ENCODE assay signal across 30 cellular contexts in genomic region chr11:66878554-66878953, GRCh38. TPM values are rescaled to one million over a fixed set of nuclear protein-coding genes. Genes with fewer than 3 reads are reported as not detected.
DNase-seq lines count a peak whose midpoint lies in the region; ATAC-seq, FAIRE-seq and TF ChIP-seq lines count a peak whose summit lies in the region.
"Had no signal": no experiment of that assay in that cellular context is flagged by ENCODE, and none has a peak within 500 bp of the region (broad histone marks: within the 10 kb centered on the region; RNA-seq: fewer than 3 reads in every experiment).

No MANE protein-coding gene starts in this region.

- H3K4me1 ChIP-seq in liver (ENCODE audit: control insufficient read depth in 4 of 4, insufficient read depth in 4 of 4, low read length in 3 of 4) = peaks cover 28 to 62% (median 43%) of the 10 kb centered on the region in 4 donors
- peaks cover 22% of the 10 kb centered on the region for H3K4me1 ChIP-seq in HepG2 (ENCODE audit: insufficient read depth, low read length)
- no peaks in the 10 kb centered on the region for H3K4me1 ChIP-seq in iPS-15b (ENCODE audit: control insufficient read depth, insufficient read depth, low read length)
- peaks cover 44 to 54% (median 51%) of the 10 kb centered on the region in 4 donors for H3K4me1 ChIP-seq in stomach
- peaks cover 17% of the 10 kb centered on the region for H3K4me1 ChIP-seq in hepatocyte (ENCODE audit: insufficient read depth)

- H3K9me3 ChIP-seq in liver (ENCODE audit: control insufficient read depth in 4 of 4, low read length in 3 of 4) (no peaks in the 10 kb centered on the region), HepG2 (ENCODE audit: low read length) (no peaks in the 10 kb centered on the region), iPS-15b (ENCODE audit: control insufficient read depth, insufficient read depth, low read length) (no peaks in the 10 kb centered on the region), stomach (no peaks in the 10 kb centered on the region), hepatocyte (ENCODE audit: low read depth) (no peaks in the 10 kb centered on the region)
- H3K9me3 ChIP-seq: SJCRH30, thyroid gland had no signal

- H3K9ac ChIP-seq in liver (ENCODE audit: low read depth in 1 of 2, low read length in 2 of 2) (no peak overlapping the region), HepG2 (ENCODE audit: insufficient read depth, low read depth, low read length) (no peak overlapping the region), iPS-15b (ENCODE audit: low read depth, low read length) (peak overlapping the region; percentile 12)

- CTCF ChIA-PET in HepG2 (lab: Yijun Ruan, JAX; ENCODE audit: low intra/inter-chr PET ratio, low total read pairs) = no interaction called here

- no peak for FAIRE-seq in HepG2 (lab: Jason Lieb, UNC)
- FAIRE-seq: islet of Langerhans had no signal

- H3K4me2 ChIP-seq in HepG2 (ENCODE audit: low read depth, low read length) (no peak overlapping the region), hepatocyte (no peak overlapping the region)
- H3K4me2 ChIP-seq: PC-9 had no signal

- whole genome bisulfite sequencing in liver = 42% methylated on average over 9 of the region's 9 CpGs
- WGBS in HepG2 (ENCODE audit: low lambda C conversion rate) = 87% methylated on average over 7 of the region's 9 CpGs
- whole genome bisulfite sequencing in stomach, 5 donors = 62 to 71% (median 64%) methylated on average over 5 to 9 of the region's 9 CpGs
- 80% methylated on average over 9 of the region's 9 CpGs for WGBS in hepatocyte (ENCODE audit: low lambda C conversion rate, missing lambda C conversion rate)

- TF ChIP-seq POLR2A in HepG2 (IDR thresholded peaks at IDR 0.05; ENCODE audit: insufficient read depth in 1 of 2, low read depth in 2 of 2, low read length in 2 of 2) (no peak), stomach (IDR thresholded peaks at IDR 0.05) (no peak)

- TF ChIP-seq RAD21 in liver (IDR thresholded peaks at IDR 0.05) = peak in 1 of 2 donors; percentile 44
- no peak for TF ChIP-seq RAD21 in HepG2 (CRISPR knock-in tag; IDR thresholded peaks at IDR 0.05)

- peaks cover 22% of the 10 kb centered on the region for H4K20me1 ChIP-seq in HepG2 (ENCODE audit: insufficient read depth, low read length)
- H4K20me1 ChIP-seq in hepatocyte (ENCODE audit: insufficient read depth, poor library complexity, severe bottlenecking) = no peaks in the 10 kb centered on the region

- POLR2A ChIA-PET in HepG2 (lab: Yijun Ruan, JAX) = no interaction called here

- ATAC-seq in HepG2 (no peak), HG03565 (IDR thresholded peaks at IDR 0.05; ENCODE audit: unreplicated experiment) (no peak)
- ATAC-seq in stimulated activated naive CD8-positive, alpha-beta T cell treated with anti-CD3 and anti-CD28 coated beads, Interleukin-15, amount 100 ng/mL, for 72 hours = no peak
- ATAC-seq: activated CD4-positive, alpha-beta T cell treated with anti-CD3 and anti-CD28 coated beads for 36 hours; activated naive CD8-positive, alpha-beta T cell treated with anti-CD3 and anti-CD28 coated beads, Interleukin-2, amount 50 U/mL, for 24 hours had no signal

- H3K27ac ChIP-seq in liver (ENCODE audit: low read depth in 1 of 2, low read length in 2 of 2) (peak overlapping the region; percentile 8 to 31), HepG2 (ENCODE audit: extremely low read length, insufficient read depth, low read length) (no peak overlapping the region), VCaP (peak overlapping the region; percentile 16; the same call in 1 of the 2 replicates), stomach (peak overlapping the region in 3 of 5 donors; percentile 11 to 80 (median 18)), hepatocyte (no peak overlapping the region)
- H3K27ac ChIP-seq: PC-9, SJCRH30, thyroid gland had no signal

- H3K27ac Mint-ChIP-seq in stimulated activated naive CD8-positive, alpha-beta T cell treated with anti-CD3 and anti-CD28 coated beads, Interleukin-15, amount 100 ng/mL, for 72 hours = peak overlapping the region in 1 of 2 donors; percentile 64
- H3K27ac Mint-ChIP-seq: activated CD4-positive, alpha-beta T cell treated with anti-CD3 and anti-CD28 coated beads for 36 hours; activated naive CD8-positive, alpha-beta T cell treated with anti-CD3 and anti-CD28 coated beads, Interleukin-2, amount 50 U/mL, for 24 hours; CD4-positive, CD25-positive, alpha-beta regulatory T cell; HFFc6 had no signal

- TF ChIP-seq CTCF in liver (IDR thresholded peaks at IDR 0.05; ENCODE audit: low read depth, low read length, missing input control) (no peak), HepG2 (CRISPR knock-in tag; IDR thresholded peaks at IDR 0.05) (no peak), VCaP (conservative IDR thresholded peaks at IDR 0.05) (no peak), stomach (IDR thresholded peaks at IDR 0.05) (no peak), hepatocyte (IDR thresholded peaks at IDR 0.05; ENCODE audit: poor library complexity) (no peak)

- H3K79me2 ChIP-seq in HepG2 (ENCODE audit: insufficient read depth, low read length) (peaks cover 36% of the 10 kb centered on the region), hepatocyte (peaks cover 2% of the 10 kb centered on the region)

- H3K4me1 Mint-ChIP-seq in stimulated activated naive CD8-positive, alpha-beta T cell treated with anti-CD3 and anti-CD28 coated beads, Interleukin-15, amount 100 ng/mL, for 72 hours = peaks cover 29% of the 10 kb centered on the region

- TF ChIP-seq EP300 in HepG2 (IDR thresholded peaks at IDR 0.05; ENCODE audit: low read depth in 2 of 2, low read length in 2 of 2) = no peak
- TF ChIP-seq EP300 in HepG2 (CRISPR knock-in tag; IDR thresholded peaks at IDR 0.05; ENCODE audit: borderline replicate concordance) = no peak
- TF ChIP-seq EP300 in stomach (IDR thresholded peaks at IDR 0.05) = no peak

- no peaks in the 10 kb centered on the region for H3K27me3 ChIP-seq in liver (ENCODE audit: control insufficient read depth in 4 of 4, insufficient read depth in 4 of 4, low read length in 3 of 4)
- H3K27me3 ChIP-seq in HepG2 (ENCODE audit: control insufficient read depth in 1 of 2, insufficient read depth in 2 of 2, low read length in 2 of 2) = no peaks in the 10 kb centered on the region
- no peaks in the 10 kb centered on the region for H3K27me3 ChIP-seq in iPS-15b (ENCODE audit: control insufficient read depth, insufficient read depth, low read length)
- no peaks in the 10 kb centered on the region for H3K27me3 ChIP-seq in stomach
- no peaks in the 10 kb centered on the region for H3K27me3 ChIP-seq in hepatocyte
- H3K27me3 ChIP-seq: SJCRH30, thyroid gland had no signal

- in situ Hi-C loops in HepG2 (cut with HindIII; ENCODE audit: extremely low pct_ligation_motif_present, low pct_unique_long_range_greater_than_20kb) = no loop called here

- BruUV-seq in HepG2 (replicated peaks; lab: Mats Ljungman, UMichigan) = no TSS peak

- H3K36me3 ChIP-seq in liver (ENCODE audit: control insufficient read depth in 4 of 4, insufficient read depth in 3 of 4, low read depth in 1 of 4, low read length in 3 of 4) = peaks cover 0 to 2% (median 0%) of the 10 kb centered on the region in 4 donors
- H3K36me3 ChIP-seq in HepG2 (replicated peaks in 1 of 2; ENCODE audit: control insufficient read depth in 1 of 2, insufficient read depth in 2 of 2, low read length in 2 of 2) = peaks cover 0 to 3% of the 10 kb centered on the region in 2 experiments; a peak in 3 of 5 replicates
- no peaks in the 10 kb centered on the region for H3K36me3 ChIP-seq in iPS-15b (ENCODE audit: control insufficient read depth, insufficient read depth, low read length)
- no peaks in the 10 kb centered on the region for H3K36me3 ChIP-seq in stomach
- H3K36me3 ChIP-seq in hepatocyte (replicated peaks; ENCODE audit: insufficient read depth, low read depth) = no peaks in the 10 kb centered on the region
- H3K36me3 ChIP-seq: SJCRH30, thyroid gland had no signal

- H2AFZ ChIP-seq in HepG2 (ENCODE audit: low read length) (no peak overlapping the region), hepatocyte (no peak overlapping the region)
- H2AFZ ChIP-seq: PC-9 had no signal

- intact Hi-C loops in HepG2 (cut with micrococcal nuclease; ENCODE audit: unreplicated experiment) (no loop called here), stomach (cut with DNase I; ENCODE audit: low total_unique reads) (no loop called here)

- H3K9me3 Mint-ChIP-seq in stimulated activated naive CD8-positive, alpha-beta T cell treated with anti-CD3 and anti-CD28 coated beads, Interleukin-15, amount 100 ng/mL, for 72 hours = no peaks in the 10 kb centered on the region
- H3K9me3 Mint-ChIP-seq: activated naive CD8-positive, alpha-beta T cell treated with anti-CD3 and anti-CD28 coated beads, Interleukin-2, amount 50 U/mL, for 24 hours; brain; HFFc6 had no signal

- no peak for DNase-seq in HepG2 (ENCODE audit: low spot score)
- no peak for DNase-seq in stomach
- DNase-seq in hepatocyte (ENCODE audit: low spot score) = no peak
- no peak for DNase-seq in stimulated activated naive CD8-positive, alpha-beta T cell treated with anti-CD3 and anti-CD28 coated beads, Interleukin-15, amount 100 ng/mL, for 72 hours
- DNase-seq: ACHN; activated CD4-positive, alpha-beta T cell treated with anti-CD3 and anti-CD28 coated beads for 36 hours; activated effector memory CD4-positive, alpha-beta T cell treated with anti-CD3 and anti-CD28 coated beads, Interleukin-2, amount 50 U/mL, for 16 hours; activated naive CD8-positive, alpha-beta T cell treated with anti-CD3 and anti-CD28 coated beads, Interleukin-2, amount 50 U/mL, for 24 hours; CD4-positive, CD25-positive, alpha-beta regulatory T cell; DMS 273 treated with DMSO at 0.1 percent for 48 hours; effector CD4-positive, alpha-beta T cell; foreskin melanocyte; HFFc6; KG1; NCI-H1436 treated with DMSO at 0.1 percent for 48 hours; NCI-H446 treated with DMSO at 0.1 percent for 48 hours; occipital lobe; PC-9; SJCRH30; stimulated activated CD4-positive, alpha-beta T cell treated with anti-CD3 and anti-CD28 coated beads, Interleukin-12 subunit alpha, Interleukin-12 subunit beta, amount 100 ng/mL, for 4 hours; stimulated activated CD4-positive, alpha-beta T cell treated with anti-CD3 and anti-CD28 coated beads, Interleukin-4, amount 100 ng/mL, for 24 hours; stimulated activated naive CD4-positive, alpha-beta T cell; thyroid gland had no signal

- H3K27me3 Mint-ChIP-seq in stimulated activated naive CD8-positive, alpha-beta T cell treated with anti-CD3 and anti-CD28 coated beads, Interleukin-15, amount 100 ng/mL, for 72 hours = peaks cover 6% of the 10 kb centered on the region
- H3K27me3 Mint-ChIP-seq: activated CD4-positive, alpha-beta T cell treated with anti-CD3 and anti-CD28 coated beads for 36 hours; brain; CD4-positive, CD25-positive, alpha-beta regulatory T cell had no signal

- H3K4me3 Mint-ChIP-seq in stimulated activated naive CD8-positive, alpha-beta T cell treated with anti-CD3 and anti-CD28 coated beads, Interleukin-15, amount 100 ng/mL, for 72 hours = no peak overlapping the region
- H3K4me3 Mint-ChIP-seq: activated CD4-positive, alpha-beta T cell treated with anti-CD3 and anti-CD28 coated beads for 36 hours; activated naive CD8-positive, alpha-beta T cell treated with anti-CD3 and anti-CD28 coated beads, Interleukin-2, amount 50 U/mL, for 24 hours; brain; CD4-positive, CD25-positive, alpha-beta regulatory T cell; HFFc6 had no signal

- no peaks in the 10 kb centered on the region for H3K9me2 ChIP-seq in hepatocyte (replicated peaks; ENCODE audit: insufficient read depth)

- H3K4me3 ChIP-seq in liver (ENCODE audit: low read depth in 1 of 3, low read length in 3 of 3) (no peak overlapping the region), HepG2 (replicated peaks in 1 of 3; ENCODE audit: insufficient read depth in 1 of 3, low read depth in 2 of 3, low read length in 3 of 3) (no peak overlapping the region), iPS-15b (ENCODE audit: low read depth, low read length) (no peak overlapping the region), stomach (no peak overlapping the region), hepatocyte (no peak overlapping the region)
- H3K4me3 ChIP-seq: lung, PC-9, SJCRH30, thyroid gland had no signal

RNA-seq across cellular contexts. Expression of gene LRFN4, which starts 21.7 kb away (rescaled TPM):
- total RNA-seq in liver (1 to 10 TPM in 1 of 2 donors, under 1 TPM in 1; 0.75 to 3.4 TPM), HepG2 (2016; rRNA removed; fragmentation: Illumina TruSeq; extraction: Trizol) (4.4 and 6.8 TPM in 2 replicates), stomach (10 to 100 TPM in 4 of 5 donors, 1 to 10 TPM in 1; 7.3 to 37.9 (median 19.2) TPM), hepatocyte (12.5 and 15.8 TPM in 2 replicates)
- polyA plus RNA-seq in liver (1 to 10 TPM in 1 of 2 donors, not detected in 1; 1.5 TPM), HepG2 (2011; rRNA removed) (1.3 and 2.4 TPM in 2 replicates), stomach (10 to 100 TPM in 1 of 3 donors, 1 to 10 TPM in 2; 2.1 to 12.7 (median 7.9) TPM), hepatocyte (14.3 and 30.2 TPM in 2 replicates)
- total RNA-seq in HepG2 (2016; cell fraction: cytosol; rRNA removed; fragmentation: Illumina TruSeq; extraction: Trizol; ENCODE audit: low read depth) = 1.1 TPM in 2 replicates
- total RNA-seq in HepG2 (2016; cell fraction: insoluble cytoplasmic fraction; rRNA removed; fragmentation: Illumina TruSeq; extraction: Trizol) = 3.5 and 6.4 TPM in 2 replicates
- 4.1 and 5.5 TPM in 2 replicates for total RNA-seq in HepG2 (2016; cell fraction: membrane; rRNA removed; fragmentation: Illumina TruSeq; extraction: Trizol)
- 2.9 and 5.5 TPM in 2 replicates for total RNA-seq in HepG2 (2016; cell fraction: nucleus; rRNA removed; fragmentation: Illumina TruSeq; extraction: Trizol)
- 1.7 and 3.3 TPM in 2 replicates for polyA plus RNA-seq in HepG2 (2011; cell fraction: cytosol; rRNA removed)
- polyA plus RNA-seq in HepG2 (2011; cell fraction: nucleus; rRNA removed) = 7.1 and 9.6 TPM in 2 replicates
- 1.2 and 2.5 TPM in 2 replicates for polyA plus RNA-seq in HepG2 (2012)
- 1.4 and 1.5 TPM in 2 replicates for polyA plus RNA-seq in HepG2 (2016; cell fraction: cytosol; fragmentation: Illumina TruSeq; extraction: Trizol; ENCODE audit: low read depth)
- polyA plus RNA-seq in HepG2 (2016; cell fraction: insoluble cytoplasmic fraction; fragmentation: Illumina TruSeq; extraction: Trizol; ENCODE audit: low read depth) = 3.8 and 4.4 TPM in 2 replicates
- polyA plus RNA-seq in HepG2 (2016; cell fraction: membrane; fragmentation: Illumina TruSeq; extraction: Trizol; ENCODE audit: low read depth) = 3.3 and 4.1 TPM in 2 replicates
- polyA plus RNA-seq in HepG2 (2016; cell fraction: nucleus; fragmentation: Illumina TruSeq; extraction: Trizol; ENCODE audit: insufficient read depth, low read depth) = 7.3 and 8.5 TPM in 2 replicates
- 3.9 and 38.9 TPM in 2 replicates for polyA minus RNA-seq in HepG2 (2011; rRNA and poly(A)+ RNA removed; ENCODE audit: low replicate concordance)
- 2.7 and 3.0 TPM in 2 replicates for polyA minus RNA-seq in HepG2 (2011; cell fraction: cytosol; rRNA and poly(A)+ RNA removed)
- 1.1 and 1.5 TPM in 2 replicates for polyA minus RNA-seq in HepG2 (2011; cell fraction: nucleus; rRNA and poly(A)+ RNA removed)

RNA-seq across cellular contexts. Expression of gene RCE1, which starts 35.3 kb away (rescaled TPM):
- 1 to 10 TPM; 3.0 to 7.7 TPM for total RNA-seq in liver
- polyA plus RNA-seq in liver = 1 to 10 TPM; 2.9 to 3.4 TPM
- total RNA-seq in HepG2 (2016; rRNA removed; fragmentation: Illumina TruSeq; extraction: Trizol) = 8.0 and 22.2 TPM in 2 replicates
- 5.3 and 5.8 TPM in 2 replicates for total RNA-seq in HepG2 (2016; cell fraction: cytosol; rRNA removed; fragmentation: Illumina TruSeq; extraction: Trizol; ENCODE audit: low read depth)
- total RNA-seq in HepG2 (2016; cell fraction: insoluble cytoplasmic fraction; rRNA removed; fragmentation: Illumina TruSeq; extraction: Trizol) = 8.3 and 23.5 TPM in 2 replicates
- total RNA-seq in HepG2 (2016; cell fraction: membrane; rRNA removed; fragmentation: Illumina TruSeq; extraction: Trizol) = 9.8 and 10.6 TPM in 2 replicates
- 18.1 and 22.0 TPM in 2 replicates for total RNA-seq in HepG2 (2016; cell fraction: nucleus; rRNA removed; fragmentation: Illumina TruSeq; extraction: Trizol)
- polyA plus RNA-seq in HepG2 (2011; rRNA removed) = 22.4 and 29.3 TPM in 2 replicates
- polyA plus RNA-seq in HepG2 (2011; cell fraction: cytosol; rRNA removed) = 18.4 and 29.0 TPM in 2 replicates
- 56.2 and 66.8 TPM in 2 replicates for polyA plus RNA-seq in HepG2 (2011; cell fraction: nucleus; rRNA removed)
- polyA plus RNA-seq in HepG2 (2012) = 14.4 and 22.1 TPM in 2 replicates
- polyA plus RNA-seq in HepG2 (2016; cell fraction: cytosol; fragmentation: Illumina TruSeq; extraction: Trizol; ENCODE audit: low read depth) = 5.7 and 6.5 TPM in 2 replicates
- polyA plus RNA-seq in HepG2 (2016; cell fraction: insoluble cytoplasmic fraction; fragmentation: Illumina TruSeq; extraction: Trizol; ENCODE audit: low read depth) = 9.5 and 11.9 TPM in 2 replicates
- polyA plus RNA-seq in HepG2 (2016; cell fraction: membrane; fragmentation: Illumina TruSeq; extraction: Trizol; ENCODE audit: low read depth) = 8.8 and 9.5 TPM in 2 replicates
- 41.3 and 46.5 TPM in 2 replicates for polyA plus RNA-seq in HepG2 (2016; cell fraction: nucleus; fragmentation: Illumina TruSeq; extraction: Trizol; ENCODE audit: insufficient read depth, low read depth)
- 40.2 and 41.8 TPM in 2 replicates for polyA minus RNA-seq in HepG2 (2011; rRNA and poly(A)+ RNA removed; ENCODE audit: low replicate concordance)
- polyA minus RNA-seq in HepG2 (2011; cell fraction: cytosol; rRNA and poly(A)+ RNA removed) = 11.0 and 11.1 TPM in 2 replicates
- polyA minus RNA-seq in HepG2 (2011; cell fraction: nucleus; rRNA and poly(A)+ RNA removed) = 16.7 and 18.8 TPM in 2 replicates
- 100 to 1,000 TPM in 1 of 5 donors, 10 to 100 TPM in 2, 1 to 10 TPM in 1, under 1 TPM in 1; 0.58 to 124 (median 19.4) TPM for total RNA-seq in stomach
- 10 to 100 TPM in 2 of 3 donors, 1 to 10 TPM in 1; 9.7 to 22.5 (median 10.1) TPM for polyA plus RNA-seq in stomach
- 19.8 and 27.0 TPM in 2 replicates for total RNA-seq in hepatocyte
- polyA plus RNA-seq in hepatocyte = 41.4 and 42.2 TPM in 2 replicates

Comparison
In these comparisons a context has a peak if more than half of its experiments do, and no peak if none do; other contexts are left out.
1. H3K27ac ChIP-seq: peak in liver (2 of 2), VCaP (single experiment) and stomach (3 of 5); none in HepG2 (single experiment) and hepatocyte (single experiment).